In genomic region chr19:13171146-13171545, GRCh38 we compare ENCODE assay signal across 16 cellular contexts. TPM values are rescaled to one million over a fixed set of nuclear protein-coding genes. Genes with fewer than 3 reads are reported as not detected.
DNase-seq lines count a peak whose midpoint lies in the region; ATAC-seq, FAIRE-seq and TF ChIP-seq lines count a peak whose summit lies in the region.
"Had no signal": no experiment of that assay in that cellular context is flagged by ENCODE, and none has a peak within 500 bp of the region (broad histone marks: within the 10 kb centered on the region; RNA-seq: fewer than 3 reads in every experiment).

No MANE protein-coding gene starts in this region.

- H2AFZ ChIP-seq in GM23248: no peak overlapping the region

- no TSS peak for BruUV-seq in Calu3 (replicated peaks; lab: Mats Ljungman, UMichigan)

- WGBS in A549 (ENCODE audit: missing lambda C conversion rate): 96% methylated on average over 7 of the region's 7 CpGs
- 93 to 96% methylated on average over 7 of the region's 7 CpGs for WGBS in GM23248 (ENCODE audit: low coverage in 1 of 2, low lambda C conversion rate in 2 of 2, missing lambda C conversion rate in 2 of 2), 2 experiments

- no peak for TF ChIP-seq EP300 in A549 (IDR thresholded peaks at IDR 0.05)

- no peak overlapping the region for H3K4me2 ChIP-seq in A549
- no peak overlapping the region for H3K4me2 ChIP-seq in GM23248 (ENCODE audit: unreplicated experiment)

- peak overlapping the region; percentile 100 for H3K27ac ChIP-seq in A549
- peak overlapping the region; percentile 62 for H3K27ac ChIP-seq in naive thymus-derived CD4-positive, alpha-beta T cell (ENCODE audit: low read depth, low read length)
- no peak overlapping the region for H3K27ac ChIP-seq in GM23248

- H3K36me3 Mint-ChIP-seq in Calu3 (ENCODE audit: insufficient read depth, unreplicated experiment): peaks cover 34% of the 10 kb centered on the region
- H3K36me3 Mint-ChIP-seq in activated T-helper 2 cell treated with anti-CD3 and anti-CD28 coated beads, Interferon-gamma antibody, Interleukin-2, Interleukin-4, amounts not matched to agents 10 μg/mL and 5 μg/mL and 100 μg/mL, durations not matched to agents 14 hours and 24 hours and 36 hours (ENCODE audit: low read depth): peaks cover 4% of the 10 kb centered on the region
- H3K36me3 Mint-ChIP-seq in naive thymus-derived CD4-positive, alpha-beta T cell: peaks cover 0 to 15% (median 0%) of the 10 kb centered on the region in 5 donors

- H3K9me3 Mint-ChIP-seq in Calu3 (ENCODE audit: low read depth, unreplicated experiment): no peaks in the 10 kb centered on the region
- no peaks in the 10 kb centered on the region for H3K9me3 Mint-ChIP-seq in activated T-helper 2 cell treated with anti-CD3 and anti-CD28 coated beads, Interferon-gamma antibody, Interleukin-2, Interleukin-4, amounts not matched to agents 10 μg/mL and 5 μg/mL and 100 μg/mL, durations not matched to agents 14 hours and 24 hours and 36 hours
- H3K9me3 Mint-ChIP-seq in naive thymus-derived CD4-positive, alpha-beta T cell: no peaks in the 10 kb centered on the region
- H3K9me3 Mint-ChIP-seq: H9 had no signal

- intact Hi-C loops in Calu3 (cut with micrococcal nuclease; ENCODE audit: unreplicated experiment): no loop called here
- intact Hi-C loops in activated T-helper 2 cell treated with anti-CD3 and anti-CD28 coated beads, Interferon-gamma antibody, Interleukin-2, Interleukin-4, amounts not matched to agents 10 μg/mL and 5 μg/mL and 100 μg/mL, durations not matched to agents 14 hours and 24 hours and 36 hours (cut with micrococcal nuclease): no loop called here
- intact Hi-C loops in naive thymus-derived CD4-positive, alpha-beta T cell (cut with micrococcal nuclease): no loop called here

- peaks cover 66% of the 10 kb centered on the region for H3K4me1 ChIP-seq in A549
- H3K4me1 ChIP-seq in naive thymus-derived CD4-positive, alpha-beta T cell (ENCODE audit: control insufficient read depth in 2 of 2, insufficient read depth in 2 of 2, low read length in 2 of 2): peaks cover 68 to 75% of the 10 kb centered on the region in 2 donors
- H3K4me1 ChIP-seq in GM23248 (ENCODE audit: insufficient read depth): peaks cover 48% of the 10 kb centered on the region

- H3K9me3 ChIP-seq in A549 (no peaks in the 10 kb centered on the region), GM23248 (ENCODE audit: low read depth) (no peaks in the 10 kb centered on the region)
- no peaks in the 10 kb centered on the region for H3K9me3 ChIP-seq in naive thymus-derived CD4-positive, alpha-beta T cell (ENCODE audit: control insufficient read depth in 2 of 3, low read length in 3 of 3)
- H3K9me3 ChIP-seq: gastrocnemius medialis, pancreas had no signal

- no peak for FAIRE-seq in A549 (lab: Jason Lieb, UNC)
- FAIRE-seq: bronchial epithelial cell, pancreas had no signal

- in situ Hi-C loops in GM23248 (cut with MboI): no loop called here

- H3K27ac Mint-ChIP-seq in Calu3 (ENCODE audit: unreplicated experiment): peak overlapping the region; percentile 73
- H3K27ac Mint-ChIP-seq in activated T-helper 2 cell treated with anti-CD3 and anti-CD28 coated beads, Interferon-gamma antibody, Interleukin-2, Interleukin-4, amounts not matched to agents 10 μg/mL and 5 μg/mL and 100 μg/mL, durations not matched to agents 14 hours and 24 hours and 36 hours: peak overlapping the region; percentile 97
- peak overlapping the region; percentile 92 to 100 (median 98) for H3K27ac Mint-ChIP-seq in naive thymus-derived CD4-positive, alpha-beta T cell

- peaks cover 43% of the 10 kb centered on the region for H3F3A ChIP-seq in GM23248 (ENCODE audit: insufficient read depth)

- H3K9ac ChIP-seq in GM23248: no peak overlapping the region

- POLR2A ChIA-PET in A549 (lab: Yijun Ruan, JAX): no interaction called here
- POLR2A ChIA-PET in naive thymus-derived CD4-positive, alpha-beta T cell (lab: Charles Lee): interaction anchor here (0.7 to 12.7 kb wide), 9 partner anchors 8 to 65 kb away, joined by 3 to 283 read pairs (median 6); partner anchors contain the start of genes IER2 and STX10

- H3K36me3 ChIP-seq in naive thymus-derived CD4-positive, alpha-beta T cell (ENCODE audit: control insufficient read depth in 2 of 3, insufficient read depth in 3 of 3, low read length in 3 of 3): no peaks in the 10 kb centered on the region
- no peaks in the 10 kb centered on the region for H3K36me3 ChIP-seq in GM23248 (ENCODE audit: low read depth)
- H3K36me3 ChIP-seq: gastrocnemius medialis, pancreas had no signal

- no peaks in the 10 kb centered on the region for H4K20me1 ChIP-seq in GM23248 (ENCODE audit: insufficient read depth)

- no peaks in the 10 kb centered on the region for H3K79me2 ChIP-seq in GM23248 (ENCODE audit: insufficient read depth)

- H3K9me2 ChIP-seq in GM23248 (ENCODE audit: insufficient read depth): no peaks in the 10 kb centered on the region

- no peak for DNase-seq in A549 (ENCODE audit: low read depth in 1 of 2, low spot score in 1 of 2)
- DNase-seq in Calu3: no peak
- DNase-seq in activated T-helper 2 cell treated with anti-CD3 and anti-CD28 coated beads, Interferon-gamma antibody, Interleukin-2, Interleukin-4, amounts not matched to agents 10 μg/mL and 5 μg/mL and 100 μg/mL, durations not matched to agents 14 hours and 24 hours and 36 hours (ENCODE audit: low spot score): no peak
- no peak for DNase-seq in naive thymus-derived CD4-positive, alpha-beta T cell
- no peak for DNase-seq in Ammon's horn (ENCODE audit: low spot score)
- DNase-seq in GM23248: no peak
- DNase-seq: activated CD4-positive, CD25-positive, alpha-beta regulatory T cell treated with anti-CD3 and anti-CD28 coated beads, Interleukin-2, amount 50 U/mL, for 72 hours; activated effector memory CD4-positive, alpha-beta T cell treated with anti-CD3 and anti-CD28 coated beads, Interleukin-2, amount 50 U/mL, for 16 hours; gastrocnemius medialis; H9; NCI-H1048; NCI-H226; pancreas had no signal

- ATAC-seq in A549: no peak
- ATAC-seq in naive thymus-derived CD4-positive, alpha-beta T cell: no peak
- ATAC-seq in HG02623 (IDR thresholded peaks at IDR 0.05; ENCODE audit: unreplicated experiment): no peak
- no peak for ATAC-seq in GM19452 (IDR thresholded peaks at IDR 0.05; ENCODE audit: unreplicated experiment)
- ATAC-seq: gastrocnemius medialis, pancreas had no signal

- no peak for TF ChIP-seq POLR2A in A549 (IDR thresholded peaks at IDR 0.05; ENCODE audit: low read length)

- no peak overlapping the region for H3K4me3 Mint-ChIP-seq in Calu3 (ENCODE audit: low read depth, unreplicated experiment)
- H3K4me3 Mint-ChIP-seq in activated T-helper 2 cell treated with anti-CD3 and anti-CD28 coated beads, Interferon-gamma antibody, Interleukin-2, Interleukin-4, amounts not matched to agents 10 μg/mL and 5 μg/mL and 100 μg/mL, durations not matched to agents 14 hours and 24 hours and 36 hours (ENCODE audit: low read depth): peak overlapping the region; percentile 51
- H3K4me3 Mint-ChIP-seq in naive thymus-derived CD4-positive, alpha-beta T cell: peak overlapping the region; percentile 50 to 90 (median 75)
- H3K4me3 Mint-ChIP-seq: H9 had no signal

- no peak for TF ChIP-seq RAD21 in A549 (conservative IDR thresholded peaks at IDR 0.05 in 1 of 2, IDR thresholded peaks at IDR 0.05 in 1 of 2)

- TF ChIP-seq CTCF in A549 (IDR thresholded peaks at IDR 0.05) (no peak), Calu3 (IDR thresholded peaks at IDR 0.05; ENCODE audit: unreplicated experiment) (no peak)

- no peaks in the 10 kb centered on the region for H3K27me3 ChIP-seq in naive thymus-derived CD4-positive, alpha-beta T cell (ENCODE audit: control insufficient read depth in 2 of 2, insufficient read depth in 2 of 2, low read length in 2 of 2)
- H3K27me3 ChIP-seq in GM23248 (replicated peaks; ENCODE audit: insufficient read depth): no peaks in the 10 kb centered on the region
- H3K27me3 ChIP-seq: gastrocnemius medialis, pancreas had no signal

- peaks cover 46% of the 10 kb centered on the region for H3K4me1 Mint-ChIP-seq in Calu3 (ENCODE audit: low read depth, unreplicated experiment)
- peaks cover 51% of the 10 kb centered on the region for H3K4me1 Mint-ChIP-seq in activated T-helper 2 cell treated with anti-CD3 and anti-CD28 coated beads, Interferon-gamma antibody, Interleukin-2, Interleukin-4, amounts not matched to agents 10 μg/mL and 5 μg/mL and 100 μg/mL, durations not matched to agents 14 hours and 24 hours and 36 hours (ENCODE audit: low read depth)
- H3K4me1 Mint-ChIP-seq in naive thymus-derived CD4-positive, alpha-beta T cell: peaks cover 48 to 80% (median 64%) of the 10 kb centered on the region in 7 donors

- no peaks in the 10 kb centered on the region for H3K27me3 Mint-ChIP-seq in Calu3 (ENCODE audit: unreplicated experiment)
- H3K27me3 Mint-ChIP-seq in activated T-helper 2 cell treated with anti-CD3 and anti-CD28 coated beads, Interferon-gamma antibody, Interleukin-2, Interleukin-4, amounts not matched to agents 10 μg/mL and 5 μg/mL and 100 μg/mL, durations not matched to agents 14 hours and 24 hours and 36 hours (ENCODE audit: low read depth): no peaks in the 10 kb centered on the region
- no peaks in the 10 kb centered on the region for H3K27me3 Mint-ChIP-seq in naive thymus-derived CD4-positive, alpha-beta T cell

- CTCF ChIA-PET in A549 (lab: Yijun Ruan, JAX): interaction anchor here (1.3 to 2.6 kb wide), 3 partner anchors 9 to 194 kb away, joined by 4 to 13 read pairs (median 5); no protein-coding TSS in a partner anchor
- CTCF ChIA-PET in Calu3 (lab: Charles Lee): no interaction called here
- CTCF ChIA-PET in naive thymus-derived CD4-positive, alpha-beta T cell (lab: Charles Lee): interaction anchor here (0.6 to 2.5 kb wide), 7 partner anchors 11 to 230 kb away, joined by 3 to 10 read pairs (median 3); no protein-coding TSS in a partner anchor

- H3K4me3 ChIP-seq in A549: no peak overlapping the region
- H3K4me3 ChIP-seq in naive thymus-derived CD4-positive, alpha-beta T cell (ENCODE audit: low read length): peak overlapping the region; percentile 10
- H3K4me3 ChIP-seq in GM23248: no peak overlapping the region
- H3K4me3 ChIP-seq: gastrocnemius medialis, pancreas had no signal

RNA-seq across cellular contexts. Expression of gene IER2, which starts 20.9 kb away (rescaled TPM):
- polyA plus RNA-seq in A549 (2011; rRNA removed) (52.5 and 75.7 TPM in 2 replicates), A549 (2017; fragmentation: RNase III; extraction: RNeasy Plus Mini Kit Qiagen cat#74134 plus additional on column Dnase treatment) (35.9 to 39.9 TPM (median 36.7 TPM) in 3 replicates), GM23248 (2016; fragmentation: Nextera tagmentation; extraction: Ambion mirVana) (84.0 and 88.6 TPM in 2 replicates)
- polyA plus RNA-seq in A549 (2012; cell fraction: cytosol; rRNA removed): 137 and 174 TPM in 2 replicates
- 300 and 360 TPM in 2 replicates for polyA plus RNA-seq in A549 (2012; cell fraction: nucleus; rRNA removed)
- 16.9 and 26.4 TPM in 2 replicates for polyA minus RNA-seq in A549 (2011; rRNA and poly(A)+ RNA removed)
- total RNA-seq in Calu3 (2022): 96.3 and 108 TPM in 2 replicates
- 140 and 143 TPM in 2 replicates for total RNA-seq in activated T-helper 2 cell treated with anti-CD3 and anti-CD28 coated beads, Interferon-gamma antibody, Interleukin-2, Interleukin-4, amounts not matched to agents 10 μg/mL and 5 μg/mL and 100 μg/mL, durations not matched to agents 14 hours and 24 hours and 36 hours
- total RNA-seq in naive thymus-derived CD4-positive, alpha-beta T cell: 100 to 1,000 TPM; 135 to 558 (median 246) TPM
- 100 to 1,000 TPM; 121 to 139 TPM for polyA plus RNA-seq in naive thymus-derived CD4-positive, alpha-beta T cell
- 27.8 and 30.4 TPM in 2 replicates for total RNA-seq in GM23248 (2014; rRNA removed; shearing (Covaris generic))

RNA-seq across cellular contexts. Expression of gene STX10, which starts 21.0 kb away (rescaled TPM):
- polyA plus RNA-seq in A549 (2011; rRNA removed) (39.1 and 41.5 TPM in 2 replicates), A549 (2017; fragmentation: RNase III; extraction: RNeasy Plus Mini Kit Qiagen cat#74134 plus additional on column Dnase treatment) (56.1 to 63.6 TPM (median 61.2 TPM) in 3 replicates), GM23248 (2016; fragmentation: Nextera tagmentation; extraction: Ambion mirVana) (55.6 and 62.4 TPM in 2 replicates)
- 83.3 and 89.9 TPM in 2 replicates for polyA plus RNA-seq in A549 (2012; cell fraction: cytosol; rRNA removed)
- 115 and 121 TPM in 2 replicates for polyA plus RNA-seq in A549 (2012; cell fraction: nucleus; rRNA removed)
- polyA minus RNA-seq in A549 (2011; rRNA and poly(A)+ RNA removed): 26.2 and 39.5 TPM in 2 replicates
- total RNA-seq in Calu3 (2022): 52.3 and 52.7 TPM in 2 replicates
- 68.9 and 69.1 TPM in 2 replicates for total RNA-seq in activated T-helper 2 cell treated with anti-CD3 and anti-CD28 coated beads, Interferon-gamma antibody, Interleukin-2, Interleukin-4, amounts not matched to agents 10 μg/mL and 5 μg/mL and 100 μg/mL, durations not matched to agents 14 hours and 24 hours and 36 hours
- total RNA-seq in naive thymus-derived CD4-positive, alpha-beta T cell: 10 to 100 TPM; 42.6 to 76.2 (median 68.5) TPM
- 10 to 100 TPM; 45.9 to 63.7 TPM for polyA plus RNA-seq in naive thymus-derived CD4-positive, alpha-beta T cell
- total RNA-seq in GM23248 (2014; rRNA removed; shearing (Covaris generic)): 56.4 and 80.5 TPM in 2 replicates

RNA-seq across cellular contexts. Expression of gene NACC1, which starts 53.1 kb away (rescaled TPM):
- 26.1 and 30.0 TPM in 2 replicates for polyA plus RNA-seq in A549 (2011; rRNA removed)
- 117 and 155 TPM in 2 replicates for polyA plus RNA-seq in A549 (2012; cell fraction: cytosol; rRNA removed)
- polyA plus RNA-seq in A549 (2012; cell fraction: nucleus; rRNA removed): 158 and 206 TPM in 2 replicates
- 32.4 to 39.8 TPM (median 37.9 TPM) in 3 replicates for polyA plus RNA-seq in A549 (2017; fragmentation: RNase III; extraction: RNeasy Plus Mini Kit Qiagen cat#74134 plus additional on column Dnase treatment)
- polyA minus RNA-seq in A549 (2011; rRNA and poly(A)+ RNA removed): 20.0 and 30.9 TPM in 2 replicates
- 80.9 and 83.1 TPM in 2 replicates for total RNA-seq in Calu3 (2022)
- total RNA-seq in activated T-helper 2 cell treated with anti-CD3 and anti-CD28 coated beads, Interferon-gamma antibody, Interleukin-2, Interleukin-4, amounts not matched to agents 10 μg/mL and 5 μg/mL and 100 μg/mL, durations not matched to agents 14 hours and 24 hours and 36 hours: 117 and 132 TPM in 2 replicates
- 10 to 100 TPM; 18.0 to 72.7 (median 22.4) TPM for total RNA-seq in naive thymus-derived CD4-positive, alpha-beta T cell
- polyA plus RNA-seq in naive thymus-derived CD4-positive, alpha-beta T cell: 1 to 10 TPM; 1.7 to 2.0 TPM
- 104 and 105 TPM in 2 replicates for total RNA-seq in GM23248 (2014; rRNA removed; shearing (Covaris generic))
- polyA plus RNA-seq in GM23248 (2016; fragmentation: Nextera tagmentation; extraction: Ambion mirVana): 1.4 and 2.6 TPM in 2 replicates

RNA-seq across cellular contexts. Expression of gene TRMT1, which starts 54.6 kb away (rescaled TPM):
- polyA plus RNA-seq in A549 (2011; rRNA removed): 16.3 and 18.2 TPM in 2 replicates
- polyA plus RNA-seq in A549 (2012; cell fraction: cytosol; rRNA removed): 57.5 and 67.4 TPM in 2 replicates
- 388 and 458 TPM in 2 replicates for polyA plus RNA-seq in A549 (2012; cell fraction: nucleus; rRNA removed)
- polyA plus RNA-seq in A549 (2017; fragmentation: RNase III; extraction: RNeasy Plus Mini Kit Qiagen cat#74134 plus additional on column Dnase treatment): 29.8 to 40.2 TPM (median 35.2 TPM) in 3 replicates
- 16.9 and 24.9 TPM in 2 replicates for polyA minus RNA-seq in A549 (2011; rRNA and poly(A)+ RNA removed)
- total RNA-seq in Calu3 (2022): 36.5 and 40.2 TPM in 2 replicates
- total RNA-seq in activated T-helper 2 cell treated with anti-CD3 and anti-CD28 coated beads, Interferon-gamma antibody, Interleukin-2, Interleukin-4, amounts not matched to agents 10 μg/mL and 5 μg/mL and 100 μg/mL, durations not matched to agents 14 hours and 24 hours and 36 hours: 112 and 116 TPM in 2 replicates
- total RNA-seq in naive thymus-derived CD4-positive, alpha-beta T cell: 10 to 100 TPM; 64.2 to 96.4 (median 87.8) TPM
- polyA plus RNA-seq in naive thymus-derived CD4-positive, alpha-beta T cell: 10 to 100 TPM; 22.6 to 36.3 TPM
- 30.4 and 33.0 TPM in 2 replicates for total RNA-seq in GM23248 (2014; rRNA removed; shearing (Covaris generic))
- polyA plus RNA-seq in GM23248 (2016; fragmentation: Nextera tagmentation; extraction: Ambion mirVana): 27.0 and 31.8 TPM in 2 replicates
